ENCODE assay signal across 17 cellular contexts in the genomic region with DNA sequence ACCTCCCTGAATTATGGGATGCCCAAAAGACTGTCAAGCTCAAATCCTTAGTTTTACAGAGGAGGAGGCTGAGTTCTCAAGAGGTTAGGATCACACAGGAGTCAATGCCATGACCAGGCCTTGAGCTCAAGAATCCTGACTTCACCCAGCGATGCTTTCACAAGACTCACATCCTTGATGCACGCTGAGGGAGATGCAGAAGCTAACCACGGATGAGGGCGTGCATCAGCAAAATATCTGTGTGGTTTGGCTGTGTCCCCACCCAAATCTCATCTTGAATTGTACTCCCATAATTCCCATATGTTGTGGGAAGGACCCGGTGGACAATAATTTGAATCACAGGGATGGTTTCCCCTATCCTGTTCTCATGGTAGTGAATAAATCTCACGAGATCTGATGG.
DNase-seq lines count a peak whose midpoint lies in the region; ATAC-seq and TF ChIP-seq lines count a peak whose summit lies in the region.
"Had no signal": no experiment of that assay in that cellular context is flagged by ENCODE, and none has a peak within 500 bp of the region (broad histone marks: within the 10 kb centered on the region; RNA-seq: fewer than 3 reads in every experiment).

No MANE protein-coding gene starts in this region.

- POLR2A ChIA-PET in activated naive CD8-positive, alpha-beta T cell treated with anti-CD3 and anti-CD28 coated beads, Interleukin-2, amount 10 ng/mL, durations not matched to agents 7 days and 5 days (lab: Charles Lee), result no interaction called here

- no peak overlapping the region for H3K4me3 ChIP-seq in astrocyte of the cerebellum (ENCODE audit: low read depth, low read length)
- H3K4me3 ChIP-seq: BLaER1 treated with 17β-estradiol and CSF1 and Interleukin-3, amounts not matched to agents 10 nM and 100 nM had no signal

- ATAC-seq in activated naive CD8-positive, alpha-beta T cell treated with anti-CD3 and anti-CD28 coated beads, Interleukin-2, amount 10 ng/mL, durations not matched to agents 7 days and 5 days (ENCODE audit: low read depth), result no peak
- ATAC-seq in activated naive CD8-positive, alpha-beta T cell treated with anti-CD3 and anti-CD28 coated beads, Interleukin-2, amount 50 U/mL, for 24 hours, result no peak
- ATAC-seq in HG02798 (IDR thresholded peaks at IDR 0.05; ENCODE audit: poor library complexity, unreplicated experiment), result no peak

- no peaks in the 10 kb centered on the region for H3K36me3 Mint-ChIP-seq in activated naive CD8-positive, alpha-beta T cell treated with anti-CD3 and anti-CD28 coated beads, Interleukin-2, amount 10 ng/mL, durations not matched to agents 7 days and 5 days
- H3K36me3 Mint-ChIP-seq in activated naive CD8-positive, alpha-beta T cell treated with anti-CD3 and anti-CD28 coated beads, Interleukin-2, amount 50 U/mL, for 24 hours (ENCODE audit: low read depth), result no peaks in the 10 kb centered on the region
- no peaks in the 10 kb centered on the region for H3K36me3 Mint-ChIP-seq in progenitor cell of endocrine pancreas (ENCODE audit: insufficient read depth)

- DNase-seq in activated naive CD8-positive, alpha-beta T cell treated with anti-CD3 and anti-CD28 coated beads, Interleukin-2, amount 10 ng/mL, durations not matched to agents 7 days and 5 days, result no peak
- no peak for DNase-seq in activated naive CD8-positive, alpha-beta T cell treated with anti-CD3 and anti-CD28 coated beads, Interleukin-2, amount 50 U/mL, for 24 hours
- peak; percentile 20 for DNase-seq in astrocyte of the cerebellum (ENCODE audit: low read depth)
- DNase-seq in fibroblast of peridontal ligament (ENCODE audit: extremely low read depth), result peak; percentile 66
- no peak for DNase-seq in NCI-H1417 treated with DMSO at 0.1 percent for 48 hours (lab: John Stamatoyannopoulos, UW)
- no peak for DNase-seq in T-helper 9 cell
- no peak for DNase-seq in progenitor cell of endocrine pancreas (ENCODE audit: low spot score, unreplicated experiment)
- DNase-seq: DND-41, H7, Karpas-422, MM.1S, NCI-H1105, NCI-H187, NCI-H2171 treated with DMSO at 0.1 percent for 48 hours, NCI-H446 treated with DMSO at 0.1 percent for 48 hours had no signal

- no peak overlapping the region for H3K4me3 Mint-ChIP-seq in activated naive CD8-positive, alpha-beta T cell treated with anti-CD3 and anti-CD28 coated beads, Interleukin-2, amount 10 ng/mL, durations not matched to agents 7 days and 5 days
- no peak overlapping the region for H3K4me3 Mint-ChIP-seq in activated naive CD8-positive, alpha-beta T cell treated with anti-CD3 and anti-CD28 coated beads, Interleukin-2, amount 50 U/mL, for 24 hours
- no peak overlapping the region for H3K4me3 Mint-ChIP-seq in progenitor cell of endocrine pancreas (ENCODE audit: low read depth)

- H3K27me3 Mint-ChIP-seq in activated naive CD8-positive, alpha-beta T cell treated with anti-CD3 and anti-CD28 coated beads, Interleukin-2, amount 10 ng/mL, durations not matched to agents 7 days and 5 days, result peaks cover 2% of the 10 kb centered on the region
- H3K27me3 Mint-ChIP-seq in activated naive CD8-positive, alpha-beta T cell treated with anti-CD3 and anti-CD28 coated beads, Interleukin-2, amount 50 U/mL, for 24 hours, result peaks cover 10% of the 10 kb centered on the region
- peaks cover 3% of the 10 kb centered on the region for H3K27me3 Mint-ChIP-seq in progenitor cell of endocrine pancreas

- no peak for TF ChIP-seq CTCF in astrocyte of the cerebellum (IDR thresholded peaks at IDR 0.05; ENCODE audit: low read depth, low read length, missing control alignments)
- no peak for TF ChIP-seq CTCF in progenitor cell of endocrine pancreas (IDR thresholded peaks at IDR 0.05; ENCODE audit: unreplicated experiment)

- peaks cover 1% of the 10 kb centered on the region for H3K9me3 Mint-ChIP-seq in activated naive CD8-positive, alpha-beta T cell treated with anti-CD3 and anti-CD28 coated beads, Interleukin-2, amount 10 ng/mL, durations not matched to agents 7 days and 5 days
- H3K9me3 Mint-ChIP-seq in activated naive CD8-positive, alpha-beta T cell treated with anti-CD3 and anti-CD28 coated beads, Interleukin-2, amount 50 U/mL, for 24 hours, result peaks cover 13% of the 10 kb centered on the region
- H3K9me3 Mint-ChIP-seq in progenitor cell of endocrine pancreas (ENCODE audit: low read depth), result peaks cover 3% of the 10 kb centered on the region

- H3K27ac Mint-ChIP-seq in activated naive CD8-positive, alpha-beta T cell treated with anti-CD3 and anti-CD28 coated beads, Interleukin-2, amount 10 ng/mL, durations not matched to agents 7 days and 5 days, result peak overlapping the region; percentile 52
- H3K27ac Mint-ChIP-seq in activated naive CD8-positive, alpha-beta T cell treated with anti-CD3 and anti-CD28 coated beads, Interleukin-2, amount 50 U/mL, for 24 hours, result no peak overlapping the region
- no peak overlapping the region for H3K27ac Mint-ChIP-seq in progenitor cell of endocrine pancreas

- H3K4me1 Mint-ChIP-seq in activated naive CD8-positive, alpha-beta T cell treated with anti-CD3 and anti-CD28 coated beads, Interleukin-2, amount 10 ng/mL, durations not matched to agents 7 days and 5 days, result no peaks in the 10 kb centered on the region
- H3K4me1 Mint-ChIP-seq in activated naive CD8-positive, alpha-beta T cell treated with anti-CD3 and anti-CD28 coated beads, Interleukin-2, amount 50 U/mL, for 24 hours, result no peaks in the 10 kb centered on the region
- H3K4me1 Mint-ChIP-seq in progenitor cell of endocrine pancreas (ENCODE audit: low read depth), result no peaks in the 10 kb centered on the region

- in situ Hi-C loops in astrocyte of the cerebellum (cut with HindIII; ENCODE audit: low sequenced_read_pairs), result no loop called here

Comparison
In these comparisons a context has a peak if more than half of its experiments do, and no peak if none do; other contexts are left out.
1. DNase-seq: peak in astrocyte of the cerebellum (single experiment) and fibroblast of peridontal ligament (single experiment); none in activated naive CD8-positive, alpha-beta T cell treated with anti-CD3 and anti-CD28 coated beads, Interleukin-2, amount 10 ng/mL, durations not matched to agents 7 days and 5 days (single experiment), activated naive CD8-positive, alpha-beta T cell treated with anti-CD3 and anti-CD28 coated beads, Interleukin-2, amount 50 U/mL, for 24 hours (single experiment), NCI-H1417 treated with DMSO at 0.1 percent for 48 hours (single experiment), T-helper 9 cell (single experiment) and progenitor cell of endocrine pancreas (single experiment).